ENCODE assay signal across 19 cellular contexts in genomic region chr7:33299425-33299824, GRCh38.
DNase-seq lines count a peak whose midpoint lies in the region; FAIRE-seq and TF ChIP-seq lines count a peak whose summit lies in the region.
"Had no signal": no experiment of that assay in that cellular context is flagged by ENCODE, and none has a peak within 500 bp of the region (broad histone marks: within the 10 kb centered on the region; RNA-seq: fewer than 3 reads in every experiment).

No MANE protein-coding gene starts in this region.

- no peak for TF ChIP-seq CTCF in kidney (IDR thresholded peaks at IDR 0.05; ENCODE audit: borderline replicate concordance, extremely low read depth, insufficient read depth)

- no peak overlapping the region for H3K4me3 ChIP-seq in kidney (ENCODE audit: low read length in 2 of 2)
- H3K4me3 ChIP-seq: BLaER1, GM12878, GM23338 had no signal

- DNase-seq in RCC 7860 (ENCODE audit: low spot score) (no peak), kidney (no peak), posterior vena cava (ENCODE audit: low spot score) (no peak), anterior cingulate cortex (lab: John Stamatoyannopoulos, UW) (no peak)
- DNase-seq in stimulated activated naive CD4-positive, alpha-beta T cell treated with Interleukin-2 at 50 U/mL for 16 hours (lab: John Stamatoyannopoulos, UW), result no peak
- no peak for DNase-seq in activated CD4-positive, alpha-beta T cell treated with anti-CD3 and anti-CD28 coated beads, Interleukin-2, amount 50 U/mL, for 48 hours
- DNase-seq: Caco-2; CD4-positive, CD25-positive, alpha-beta regulatory T cell; CD8-positive, alpha-beta T cell; DMS153; DND-41; GDM1; H9 had no signal

- H3K36me3 ChIP-seq in kidney (ENCODE audit: control insufficient read depth in 1 of 2, insufficient read depth in 2 of 2, low read length in 2 of 2), result no peaks in the 10 kb centered on the region

- intact Hi-C loops in kidney (cut with DNase I), result no loop called here
- intact Hi-C loops in posterior vena cava (cut with DNase I), result no loop called here

- H3K9me3 ChIP-seq in kidney (ENCODE audit: control insufficient read depth in 1 of 2, low read length in 2 of 2), result no peaks in the 10 kb centered on the region

- H3K27ac ChIP-seq in kidney (ENCODE audit: low read depth in 2 of 2, low read length in 2 of 2), result no peak overlapping the region
- H3K27ac ChIP-seq: BLaER1, C4-2B had no signal

- H3K4me1 ChIP-seq in kidney (ENCODE audit: control insufficient read depth in 1 of 2, insufficient read depth in 1 of 2, low read depth in 1 of 2, low read length in 2 of 2), result no peaks in the 10 kb centered on the region
- H3K4me1 ChIP-seq: BLaER1, Caco-2 had no signal

- no peak overlapping the region for H3K9ac ChIP-seq in kidney (ENCODE audit: low read length in 2 of 2)
- H3K9ac ChIP-seq: BLaER1 had no signal

- peak; percentile 78 for FAIRE-seq in RCC 7860 (lab: Jason Lieb, UNC)
- FAIRE-seq in colon (lab: Jason Lieb, UNC), result peak; percentile 86
- peak; percentile 79 for FAIRE-seq in kidney (lab: Jason Lieb, UNC)
- FAIRE-seq: GM12878, GM19239 had no signal
